20 cellular contexts compared by ENCODE assay signal in genomic region chr22:22713416-22713815, GRCh38.
"Had no signal": no experiment of that assay in that cellular context is flagged by ENCODE, and none has a peak within 500 bp of the region (broad histone marks: within the 10 kb centered on the region; RNA-seq: fewer than 3 reads in every experiment).

No MANE protein-coding gene starts in this region.

- H3K27ac Mint-ChIP-seq: activated T-helper 17 cell treated with anti-CD3 and anti-CD28 coated beads, Interleukin-2, amount 50 U/mL, for 72 hours; naive thymus-derived CD4-positive, alpha-beta T cell had no signal

- H3K4me1 Mint-ChIP-seq: activated T-helper 17 cell treated with anti-CD3 and anti-CD28 coated beads, Interleukin-2, amount 50 U/mL, for 72 hours; neural crest cell had no signal

- H3K36me3 Mint-ChIP-seq: naive thymus-derived CD4-positive, alpha-beta T cell had no signal

- DNase-seq: activated CD4-positive, alpha-beta T cell treated with anti-CD3 and anti-CD28 coated beads for 4 hours; activated CD4-positive, alpha-beta T cell treated with anti-CD3 and anti-CD28 coated beads, Interleukin-2, amount 50 U/mL, for 4 hours; activated gamma-delta T cell treated with Interleukin-2 at 50 U/mL for 16 hours; activated naive CD4-positive, alpha-beta T cell treated with anti-CD3 and anti-CD28 coated beads, Interleukin-2, amount 50 U/mL, for 16 hours; activated T-cell treated with anti-CD3 and anti-CD28 coated beads, Interleukin-2, amount 50 U/mL, for 4 hours; amniotic stem cell; caudate nucleus; effector CD8-positive, alpha-beta T cell; left lung; lower lobe of right lung; naive thymus-derived CD4-positive, alpha-beta T cell; occipital lobe; stimulated activated CD4-positive, alpha-beta T cell treated with anti-CD3 and anti-CD28 coated beads, Interleukin-15, amount 100 ng/mL, for 24 hours; stimulated activated CD4-positive, alpha-beta T cell treated with anti-CD3 and anti-CD28 coated beads, Interleukin-2, amount 100 ng/mL, for 24 hours; stimulated activated naive CD4-positive, alpha-beta T cell had no signal

- ATAC-seq: activated T-cell treated with anti-CD3 and anti-CD28 coated beads, Interleukin-2, amount 50 U/mL, for 4 hours; activated T-helper 17 cell treated with anti-CD3 and anti-CD28 coated beads, Interleukin-2, amount 50 U/mL, for 72 hours; left lung; lower lobe of right lung; naive thymus-derived CD4-positive, alpha-beta T cell had no signal

- H3K9me3 Mint-ChIP-seq: activated T-cell treated with anti-CD3 and anti-CD28 coated beads, Interleukin-2, amount 50 U/mL, for 4 hours; activated T-helper 17 cell treated with anti-CD3 and anti-CD28 coated beads, Interleukin-2, amount 50 U/mL, for 72 hours; naive thymus-derived CD4-positive, alpha-beta T cell; neural crest cell had no signal

- H3K9me3 ChIP-seq: left lung, lower lobe of right lung, right atrium auricular region, suprapubic skin, tibial artery had no signal

- H3K4me3 Mint-ChIP-seq: activated T-cell treated with anti-CD3 and anti-CD28 coated beads, Interleukin-2, amount 50 U/mL, for 4 hours; activated T-helper 17 cell treated with anti-CD3 and anti-CD28 coated beads, Interleukin-2, amount 50 U/mL, for 72 hours; naive thymus-derived CD4-positive, alpha-beta T cell; neural crest cell had no signal

- H3K27me3 ChIP-seq: left lung, right atrium auricular region had no signal

- H3K27ac ChIP-seq: left lung, lower lobe of right lung, right atrium auricular region, suprapubic skin, tibial artery had no signal

- H3K4me3 ChIP-seq: left lung, lower lobe of right lung, right atrium auricular region, suprapubic skin, tibial artery had no signal

- H3K36me3 ChIP-seq: left lung, lower lobe of right lung, right atrium auricular region, suprapubic skin, tibial artery had no signal

- H3K4me1 ChIP-seq: lower lobe of right lung, right atrium auricular region, suprapubic skin, tibial artery had no signal
